In the genomic region with DNA sequence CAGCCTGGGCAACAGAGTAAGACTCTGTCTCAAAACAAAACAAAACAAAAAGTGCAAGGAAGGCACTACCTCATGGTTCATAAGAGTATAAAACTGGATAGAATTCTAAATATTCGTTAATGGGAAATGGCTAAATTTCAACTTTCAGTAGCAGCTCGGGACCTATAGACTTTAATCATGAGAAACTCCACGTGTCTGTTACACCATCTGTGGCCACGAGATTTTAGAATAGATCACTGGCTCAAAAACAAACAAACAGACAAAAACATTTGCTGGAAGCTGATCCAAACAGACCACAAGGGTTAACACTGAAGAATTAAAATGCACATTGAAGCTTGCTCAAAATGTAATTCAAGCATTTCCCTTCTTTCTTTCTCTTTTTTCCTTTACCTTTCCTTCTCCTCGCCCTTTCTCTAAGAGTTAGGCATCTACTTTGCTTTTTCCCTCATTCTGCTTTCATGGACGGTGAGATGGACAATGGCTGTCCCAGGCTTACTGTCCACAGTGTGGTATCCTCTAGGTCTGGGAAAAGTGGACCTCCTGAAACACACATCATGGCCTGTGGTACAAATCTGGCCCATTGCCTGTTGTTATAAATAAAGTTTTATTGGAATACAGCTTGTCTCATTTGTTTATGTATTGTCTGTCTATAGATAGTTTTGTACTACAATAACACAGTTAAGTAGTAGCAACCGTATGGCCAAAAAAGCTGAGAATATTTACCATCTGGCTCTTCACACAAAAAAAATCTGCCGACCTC, we compare ENCODE assay signal across 2 cellular contexts.
TF ChIP-seq lines count a peak whose summit lies in the region.

No MANE protein-coding gene starts in this region.

TF ChIP-seq in GM12878, 131 proteins besides CTCF, POLR2A, EP300 and RAD21:
- TF ChIP-seq RELA (IDR thresholded peaks at IDR 0.05; ENCODE audit: borderline replicate concordance, partially characterized antibody) (no peak), ASH2L (IDR thresholded peaks at IDR 0.05; ENCODE audit: borderline replicate concordance, low read depth) (no peak), ZNF622 (IDR thresholded peaks at IDR 0.05) (no peak), NFXL1 (IDR thresholded peaks at IDR 0.05; ENCODE audit: borderline replicate concordance) (no peak)
- TF ChIP-seq, protein P1, sequence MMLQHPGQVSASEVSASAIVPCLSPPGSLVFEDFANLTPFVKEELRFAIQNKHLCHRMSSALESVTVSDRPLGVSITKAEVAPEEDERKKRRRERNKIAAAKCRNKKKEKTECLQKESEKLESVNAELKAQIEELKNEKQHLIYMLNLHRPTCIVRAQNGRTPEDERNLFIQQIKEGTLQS (IDR thresholded peaks at IDR 0.05; ENCODE audit: borderline replicate concordance, extremely low read depth, low read depth, low read length): no peak
- TF ChIP-seq, protein P2, sequence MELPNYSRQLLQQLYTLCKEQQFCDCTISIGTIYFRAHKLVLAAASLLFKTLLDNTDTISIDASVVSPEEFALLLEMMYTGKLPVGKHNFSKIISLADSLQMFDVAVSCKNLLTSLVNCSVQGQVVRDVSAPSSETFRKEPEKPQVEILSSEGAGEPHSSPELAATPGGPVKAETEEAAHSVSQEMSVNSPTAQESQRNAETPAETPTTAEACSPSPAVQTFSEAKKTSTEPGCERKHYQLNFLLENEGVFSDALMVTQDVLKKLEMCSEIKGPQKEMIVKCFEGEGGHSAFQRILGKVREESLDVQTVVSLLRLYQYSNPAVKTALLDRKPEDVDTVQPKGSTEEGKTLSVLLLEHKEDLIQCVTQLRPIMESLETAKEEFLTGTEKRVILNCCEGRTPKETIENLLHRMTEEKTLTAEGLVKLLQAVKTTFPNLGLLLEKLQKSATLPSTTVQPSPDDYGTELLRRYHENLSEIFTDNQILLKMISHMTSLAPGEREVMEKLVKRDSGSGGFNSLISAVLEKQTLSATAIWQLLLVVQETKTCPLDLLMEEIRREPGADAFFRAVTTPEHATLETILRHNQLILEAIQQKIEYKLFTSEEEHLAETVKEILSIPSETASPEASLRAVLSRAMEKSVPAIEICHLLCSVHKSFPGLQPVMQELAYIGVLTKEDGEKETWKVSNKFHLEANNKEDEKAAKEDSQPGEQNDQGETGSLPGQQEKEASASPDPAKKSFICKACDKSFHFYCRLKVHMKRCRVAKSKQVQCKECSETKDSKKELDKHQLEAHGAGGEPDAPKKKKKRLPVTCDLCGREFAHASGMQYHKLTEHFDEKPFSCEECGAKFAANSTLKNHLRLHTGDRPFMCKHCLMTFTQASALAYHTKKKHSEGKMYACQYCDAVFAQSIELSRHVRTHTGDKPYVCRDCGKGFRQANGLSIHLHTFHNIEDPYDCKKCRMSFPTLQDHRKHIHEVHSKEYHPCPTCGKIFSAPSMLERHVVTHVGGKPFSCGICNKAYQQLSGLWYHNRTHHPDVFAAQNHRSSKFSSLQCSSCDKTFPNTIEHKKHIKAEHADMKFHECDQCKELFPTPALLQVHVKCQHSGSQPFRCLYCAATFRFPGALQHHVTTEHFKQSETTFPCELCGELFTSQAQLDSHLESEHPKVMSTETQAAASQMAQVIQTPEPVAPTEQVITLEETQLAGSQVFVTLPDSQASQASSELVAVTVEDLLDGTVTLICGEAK (IDR thresholded peaks at IDR 0.05; ENCODE audit: borderline replicate concordance): peak; percentile 93

TF ChIP-seq in liver, 16 proteins besides CTCF, POLR2A, EP300 and RAD21:
- no peak for TF ChIP-seq FOXA1 (IDR thresholded peaks at IDR 0.05)
- TF ChIP-seq SP1 (IDR thresholded peaks at IDR 0.05): no peak
- TF ChIP-seq RXRA (IDR thresholded peaks at IDR 0.05): peak in 1 of 2 donors; percentile 39
- no peak for TF ChIP-seq HNF4G (IDR thresholded peaks at IDR 0.05)
- TF ChIP-seq TAF1 (conservative IDR thresholded peaks at IDR 0.05): no peak
- TF ChIP-seq, protein P1 (IDR thresholded peaks at IDR 0.05): no peak
- TF ChIP-seq, protein P3, sequence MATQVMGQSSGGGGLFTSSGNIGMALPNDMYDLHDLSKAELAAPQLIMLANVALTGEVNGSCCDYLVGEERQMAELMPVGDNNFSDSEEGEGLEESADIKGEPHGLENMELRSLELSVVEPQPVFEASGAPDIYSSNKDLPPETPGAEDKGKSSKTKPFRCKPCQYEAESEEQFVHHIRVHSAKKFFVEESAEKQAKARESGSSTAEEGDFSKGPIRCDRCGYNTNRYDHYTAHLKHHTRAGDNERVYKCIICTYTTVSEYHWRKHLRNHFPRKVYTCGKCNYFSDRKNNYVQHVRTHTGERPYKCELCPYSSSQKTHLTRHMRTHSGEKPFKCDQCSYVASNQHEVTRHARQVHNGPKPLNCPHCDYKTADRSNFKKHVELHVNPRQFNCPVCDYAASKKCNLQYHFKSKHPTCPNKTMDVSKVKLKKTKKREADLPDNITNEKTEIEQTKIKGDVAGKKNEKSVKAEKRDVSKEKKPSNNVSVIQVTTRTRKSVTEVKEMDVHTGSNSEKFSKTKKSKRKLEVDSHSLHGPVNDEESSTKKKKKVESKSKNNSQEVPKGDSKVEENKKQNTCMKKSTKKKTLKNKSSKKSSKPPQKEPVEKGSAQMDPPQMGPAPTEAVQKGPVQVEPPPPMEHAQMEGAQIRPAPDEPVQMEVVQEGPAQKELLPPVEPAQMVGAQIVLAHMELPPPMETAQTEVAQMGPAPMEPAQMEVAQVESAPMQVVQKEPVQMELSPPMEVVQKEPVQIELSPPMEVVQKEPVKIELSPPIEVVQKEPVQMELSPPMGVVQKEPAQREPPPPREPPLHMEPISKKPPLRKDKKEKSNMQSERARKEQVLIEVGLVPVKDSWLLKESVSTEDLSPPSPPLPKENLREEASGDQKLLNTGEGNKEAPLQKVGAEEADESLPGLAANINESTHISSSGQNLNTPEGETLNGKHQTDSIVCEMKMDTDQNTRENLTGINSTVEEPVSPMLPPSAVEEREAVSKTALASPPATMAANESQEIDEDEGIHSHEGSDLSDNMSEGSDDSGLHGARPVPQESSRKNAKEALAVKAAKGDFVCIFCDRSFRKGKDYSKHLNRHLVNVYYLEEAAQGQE (IDR thresholded peaks at IDR 0.05): no peak
- TF ChIP-seq, protein P4, sequence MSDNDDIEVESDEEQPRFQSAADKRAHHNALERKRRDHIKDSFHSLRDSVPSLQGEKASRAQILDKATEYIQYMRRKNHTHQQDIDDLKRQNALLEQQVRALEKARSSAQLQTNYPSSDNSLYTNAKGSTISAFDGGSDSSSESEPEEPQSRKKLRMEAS (IDR thresholded peaks at IDR 0.05): no peak
- peak; percentile 16 to 41 for TF ChIP-seq HNF4A (conservative IDR thresholded peaks at IDR 0.05)
